In genomic region chr18:75350440-75350839, GRCh38 we compare ENCODE assay signal across 22 cellular contexts.
A peak's percentile ranks its signal among the peaks of the same experiment; 100 is the strongest.
DNase-seq lines count a peak whose midpoint lies in the region; ATAC-seq, FAIRE-seq and TF ChIP-seq lines count a peak whose summit lies in the region.
"Had no signal": no experiment of that assay in that cellular context is flagged by ENCODE, and none has a peak within 500 bp of the region (broad histone marks: within the 10 kb centered on the region; RNA-seq: fewer than 3 reads in every experiment).

No MANE protein-coding gene starts in this region.

- no peak overlapping the region for H3K9ac ChIP-seq in astrocyte (ENCODE audit: low read length)

- H3K27ac Mint-ChIP-seq in astrocyte (ENCODE audit: unreplicated experiment) = no peak overlapping the region
- H3K27ac Mint-ChIP-seq: activated CD4-positive, alpha-beta memory T cell treated with anti-CD3 and anti-CD28 coated beads, Interleukin-2, amount 10 ng/mL, durations not matched to agents 7 days and 5 days; CD14-positive monocyte had no signal

- no peak overlapping the region for H2AFZ ChIP-seq in astrocyte (ENCODE audit: low read depth, low read length)

- intact Hi-C loops in aorta (cut with DNase I) = no loop called here

- H3K27me3 ChIP-seq in astrocyte (ENCODE audit: insufficient read depth, low read length) (no peaks in the 10 kb centered on the region), aorta (ENCODE audit: control insufficient read depth in 1 of 2, insufficient read depth in 2 of 2, low read length in 1 of 2) (no peaks in the 10 kb centered on the region)

- no peaks in the 10 kb centered on the region for H4K20me1 ChIP-seq in astrocyte (ENCODE audit: insufficient read depth, low read length)

- H3K4me2 ChIP-seq in astrocyte (ENCODE audit: low read length) = peak overlapping the region; percentile 56

- 60 to 68% methylated on average over 3 of the region's 3 CpGs for WGBS in aorta, 2 donors

- DNase-seq in NCI-H345 (lab: John Stamatoyannopoulos, UW) (peak; percentile 37), NCI-H345 treated with DMSO at 0.1 percent for 48 hours (lab: John Stamatoyannopoulos, UW; ENCODE audit: unreplicated experiment) (no peak), astrocyte (ENCODE audit: low read depth) (peak; percentile 68), kidney glomerular epithelial cell (lab: John Stamatoyannopoulos, UW) (peak; percentile 87), GF-D8 (lab: John Stamatoyannopoulos, UW) (no peak), aorta (no peak), NCI-H2029 (lab: John Stamatoyannopoulos, UW) (no peak)
- DNase-seq: activated CD4-positive, alpha-beta memory T cell treated with anti-CD3 and anti-CD28 coated beads, Interleukin-2, amount 10 ng/mL, durations not matched to agents 7 days and 5 days; activated T-cell treated with anti-CD3 and anti-CD28 coated beads, Interleukin-2, amount 50 U/mL, for 48 hours; DMS79 treated with DMSO at 0.1 percent for 48 hours; KBM-7; naive thymus-derived CD4-positive, alpha-beta T cell; NCI-H1436; NCI-H526 treated with DMSO at 0.1 percent for 48 hours; stimulated activated naive CD4-positive, alpha-beta T cell; trophoblast cell had no signal

- no peaks in the 10 kb centered on the region for H3K4me1 ChIP-seq in astrocyte (ENCODE audit: insufficient read depth, low read length)
- no peaks in the 10 kb centered on the region for H3K4me1 ChIP-seq in aorta (ENCODE audit: control insufficient read depth in 1 of 2, insufficient read depth in 2 of 2, low read length in 2 of 2)

- H3K4me3 ChIP-seq in astrocyte (ENCODE audit: insufficient read depth, low read depth, low read length) (no peak overlapping the region), aorta (ENCODE audit: low read length in 2 of 2) (no peak overlapping the region)

- peaks cover 4% of the 10 kb centered on the region for H3K4me1 Mint-ChIP-seq in astrocyte (ENCODE audit: low read depth, unreplicated experiment)
- H3K4me1 Mint-ChIP-seq: activated CD4-positive, alpha-beta memory T cell treated with anti-CD3 and anti-CD28 coated beads, Interleukin-2, amount 10 ng/mL, durations not matched to agents 7 days and 5 days; CD14-positive monocyte had no signal

- ATAC-seq in HG02571 (IDR thresholded peaks at IDR 0.05; ENCODE audit: unreplicated experiment) (no peak), aorta (ENCODE audit: low FRiP score) (no peak)
- ATAC-seq: naive thymus-derived CD4-positive, alpha-beta T cell; Panc1 had no signal

- H3K36me3 ChIP-seq in astrocyte (ENCODE audit: insufficient read depth, low read length) (no peaks in the 10 kb centered on the region), aorta (ENCODE audit: control insufficient read depth in 1 of 2, insufficient read depth in 2 of 2, low read length in 1 of 2) (no peaks in the 10 kb centered on the region)

- H3K9me3 ChIP-seq in astrocyte (ENCODE audit: insufficient read depth, low read depth, low read length) (peaks cover 6% of the 10 kb centered on the region), aorta (ENCODE audit: control insufficient read depth, low read length) (peaks cover 7% of the 10 kb centered on the region)

- no peaks in the 10 kb centered on the region for H3K27me3 Mint-ChIP-seq in astrocyte (ENCODE audit: low read depth, unreplicated experiment)

- H3K4me3 Mint-ChIP-seq in astrocyte (ENCODE audit: unreplicated experiment) = no peak overlapping the region
- H3K4me3 Mint-ChIP-seq: activated CD4-positive, alpha-beta memory T cell treated with anti-CD3 and anti-CD28 coated beads, Interleukin-2, amount 10 ng/mL, durations not matched to agents 7 days and 5 days; CD14-positive monocyte; naive thymus-derived CD4-positive, alpha-beta T cell had no signal

- no peaks in the 10 kb centered on the region for H3K79me2 ChIP-seq in astrocyte (ENCODE audit: insufficient read depth, low read length)

- no peaks in the 10 kb centered on the region for H3K36me3 Mint-ChIP-seq in astrocyte (ENCODE audit: low read depth, unreplicated experiment)
- H3K36me3 Mint-ChIP-seq: CD14-positive monocyte had no signal

- no peak for FAIRE-seq in astrocyte (lab: Jason Lieb, UNC)
- FAIRE-seq: A204.1, endometrium, TTC549 had no signal

- no peak overlapping the region for H3K27ac ChIP-seq in astrocyte (ENCODE audit: low read depth, low read length)
- H3K27ac ChIP-seq in aorta (ENCODE audit: low read depth in 1 of 2, low read length in 2 of 2) = no peak overlapping the region

- no peak for TF ChIP-seq CTCF in astrocyte (IDR thresholded peaks at IDR 0.05; ENCODE audit: insufficient read depth, low read depth, low read length)

- H3K9me3 Mint-ChIP-seq in astrocyte (ENCODE audit: unreplicated experiment) = peaks cover 20% of the 10 kb centered on the region

Comparison
In these comparisons a context has a peak if more than half of its experiments do, and no peak if none do; other contexts are left out.
1. DNase-seq: peak in NCI-H345 (single experiment), astrocyte (single experiment) and kidney glomerular epithelial cell (single experiment); none in NCI-H345 treated with DMSO at 0.1 percent for 48 hours (single experiment), GF-D8 (single experiment), aorta (0 of 2) and NCI-H2029 (single experiment).